8 cellular contexts compared by ENCODE assay signal in genomic region chr15:44066211-44066827, GRCh38.
DNase-seq lines count a peak whose midpoint lies in the region; ATAC-seq and TF ChIP-seq lines count a peak whose summit lies in the region.

No MANE protein-coding gene starts in this region.

- TF ChIP-seq RAD21 in neural cell (conservative IDR thresholded peaks at IDR 0.05): no peak

- no peak overlapping the region for H2AFZ ChIP-seq in neural cell (ENCODE audit: low read depth, low read length)

- no peaks in the 10 kb centered on the region for H3F3A ChIP-seq in neural cell (ENCODE audit: insufficient read depth, low read length, poor library complexity, severe bottlenecking)

- H4K20me1 ChIP-seq in neural cell (ENCODE audit: insufficient read depth): no peaks in the 10 kb centered on the region

- no peaks in the 10 kb centered on the region for H3K9me3 ChIP-seq in CD4-positive, alpha-beta T cell (ENCODE audit: control insufficient read depth, low read length)
- no peaks in the 10 kb centered on the region for H3K9me3 ChIP-seq in NT2/D1 (ENCODE audit: insufficient read depth, low read length)
- no peaks in the 10 kb centered on the region for H3K9me3 ChIP-seq in neural cell (ENCODE audit: low read length)
- no peaks in the 10 kb centered on the region for H3K9me3 ChIP-seq in thoracic aorta

- no peak overlapping the region for H3K4me3 Mint-ChIP-seq in CD4-positive, alpha-beta T cell
- H3K4me3 Mint-ChIP-seq in activated CD8-positive, alpha-beta memory T cell treated with anti-CD3 and anti-CD28 coated beads, Interleukin-2, amount 10 ng/mL, durations not matched to agents 7 days and 5 days: no peak overlapping the region

- no peak for TF ChIP-seq POLR2A in erythroblast (IDR thresholded peaks at IDR 0.05; ENCODE audit: low read length)

- no peak overlapping the region for H3K4me2 ChIP-seq in neural cell (ENCODE audit: low read length)

- no peak for TF ChIP-seq EP300 in neural cell (conservative IDR thresholded peaks at IDR 0.05; ENCODE audit: poor library complexity, severe bottlenecking)

- no peaks in the 10 kb centered on the region for H3K4me1 ChIP-seq in NT2/D1 (ENCODE audit: insufficient read depth, insufficient read length)
- no peaks in the 10 kb centered on the region for H3K4me1 ChIP-seq in thoracic aorta (ENCODE audit: control insufficient read depth in 1 of 2, low read depth in 2 of 2)

- H3K9me3 Mint-ChIP-seq in CD4-positive, alpha-beta T cell: no peaks in the 10 kb centered on the region
- H3K9me3 Mint-ChIP-seq in activated CD8-positive, alpha-beta memory T cell treated with anti-CD3 and anti-CD28 coated beads, Interleukin-2, amount 10 ng/mL, durations not matched to agents 7 days and 5 days (ENCODE audit: low read depth): no peaks in the 10 kb centered on the region

- no peak overlapping the region for H3K9ac ChIP-seq in NT2/D1 (ENCODE audit: insufficient read length, low read depth)
- H3K9ac ChIP-seq in neural cell (ENCODE audit: low read length): no peak overlapping the region

- CTCF ChIA-PET in CD4-positive, alpha-beta T cell (lab: Charles Lee): interaction anchor here (0.9 kb wide), 1 partner anchor 162 kb away, joined by 3 read pairs; no protein-coding TSS in a partner anchor
- CTCF ChIA-PET in activated CD8-positive, alpha-beta memory T cell treated with anti-CD3 and anti-CD28 coated beads, Interleukin-2, amount 10 ng/mL, durations not matched to agents 7 days and 5 days (lab: Charles Lee): interaction anchor here (0.7 to 3.6 kb wide), 14 partner anchors 8 to 433 kb away, joined by 3 to 37 read pairs (median 4); no protein-coding TSS in a partner anchor

- no peaks in the 10 kb centered on the region for H3K36me3 Mint-ChIP-seq in CD4-positive, alpha-beta T cell (ENCODE audit: low read depth)
- H3K36me3 Mint-ChIP-seq in activated CD8-positive, alpha-beta memory T cell treated with anti-CD3 and anti-CD28 coated beads, Interleukin-2, amount 10 ng/mL, durations not matched to agents 7 days and 5 days: no peaks in the 10 kb centered on the region

- no peaks in the 10 kb centered on the region for H3K4me1 Mint-ChIP-seq in CD4-positive, alpha-beta T cell (ENCODE audit: low read depth)
- H3K4me1 Mint-ChIP-seq in activated CD8-positive, alpha-beta memory T cell treated with anti-CD3 and anti-CD28 coated beads, Interleukin-2, amount 10 ng/mL, durations not matched to agents 7 days and 5 days: peaks cover 4% of the 10 kb centered on the region

- peak; percentile 66 for TF ChIP-seq CTCF in CD4-positive, alpha-beta T cell (IDR thresholded peaks at IDR 0.05)
- peak; percentile 30 for TF ChIP-seq CTCF in neural cell (IDR thresholded peaks at IDR 0.05; ENCODE audit: poor library complexity, severe bottlenecking)
- TF ChIP-seq CTCF in thoracic aorta (IDR thresholded peaks at IDR 0.05): peak; percentile 61

- H3K27me3 Mint-ChIP-seq in CD4-positive, alpha-beta T cell: peaks cover 21% of the 10 kb centered on the region
- peaks cover 29% of the 10 kb centered on the region for H3K27me3 Mint-ChIP-seq in activated CD8-positive, alpha-beta memory T cell treated with anti-CD3 and anti-CD28 coated beads, Interleukin-2, amount 10 ng/mL, durations not matched to agents 7 days and 5 days

- intact Hi-C loops in CD4-positive, alpha-beta T cell (cut with DNase I, micrococcal nuclease): loop anchor here in 1 of 2 experiments (10.0 kb wide), 1 partner anchor 162 kb away; no protein-coding TSS in a partner anchor

- no peaks in the 10 kb centered on the region for H3K9me2 ChIP-seq in neural cell (ENCODE audit: insufficient read depth, low read length)

- H3K36me3 ChIP-seq in NT2/D1 (ENCODE audit: insufficient read depth, insufficient read length, low read length): no peaks in the 10 kb centered on the region
- peaks cover 5% of the 10 kb centered on the region for H3K36me3 ChIP-seq in neural cell (ENCODE audit: insufficient read depth, low read length)
- H3K36me3 ChIP-seq in thoracic aorta: no peaks in the 10 kb centered on the region

- ATAC-seq in CD4-positive, alpha-beta T cell (ENCODE audit: poor library complexity): no peak
- ATAC-seq in activated CD8-positive, alpha-beta memory T cell treated with anti-CD3 and anti-CD28 coated beads, Interleukin-2, amount 10 ng/mL, durations not matched to agents 7 days and 5 days: peak; percentile 67
- ATAC-seq in thoracic aorta (ENCODE audit: insufficient number of reproducible peaks, low FRiP score, low read depth): no peak
- ATAC-seq in GM19351 (IDR thresholded peaks at IDR 0.05; ENCODE audit: unreplicated experiment): no peak

- H3K27ac Mint-ChIP-seq in CD4-positive, alpha-beta T cell: no peak overlapping the region
- no peak overlapping the region for H3K27ac Mint-ChIP-seq in activated CD8-positive, alpha-beta memory T cell treated with anti-CD3 and anti-CD28 coated beads, Interleukin-2, amount 10 ng/mL, durations not matched to agents 7 days and 5 days

- H3K27me3 ChIP-seq in CD4-positive, alpha-beta T cell (ENCODE audit: control insufficient read depth, insufficient read depth, low read length): no peaks in the 10 kb centered on the region
- H3K27me3 ChIP-seq in NT2/D1 (ENCODE audit: insufficient read depth, insufficient read length): no peaks in the 10 kb centered on the region
- no peaks in the 10 kb centered on the region for H3K27me3 ChIP-seq in neural cell (ENCODE audit: insufficient read depth, low read depth, low read length)
- H3K27me3 ChIP-seq in thoracic aorta (replicated peaks; ENCODE audit: insufficient read depth): no peaks in the 10 kb centered on the region

- POLR2A ChIA-PET in CD4-positive, alpha-beta T cell (lab: Charles Lee): no interaction called here

- no peak overlapping the region for H3K27ac ChIP-seq in CD4-positive, alpha-beta T cell (ENCODE audit: low read depth, low read length)
- H3K27ac ChIP-seq in neural cell (ENCODE audit: low read length): no peak overlapping the region
- H3K27ac ChIP-seq in thoracic aorta: no peak overlapping the region

- H3K79me2 ChIP-seq in neural cell (replicated peaks; ENCODE audit: insufficient read depth, low read length): no peaks in the 10 kb centered on the region

- DNase-seq in CD4-positive, alpha-beta T cell: peak; percentile 2 to 44 (median 20)
- DNase-seq in HPDE6-E6E7 (ENCODE audit: extremely low spot score) (peak; percentile 21), NT2/D1 (ENCODE audit: low read depth, low spot score) (peak; percentile 57), erythroblast (lab: John Stamatoyannopoulos, UW) (peak; percentile 71 to 86), thoracic aorta (ENCODE audit: low spot score) (no peak)
- DNase-seq in activated CD8-positive, alpha-beta memory T cell treated with anti-CD3 and anti-CD28 coated beads, Interleukin-2, amount 10 ng/mL, durations not matched to agents 7 days and 5 days: peak; percentile 74

- H3K4me3 ChIP-seq in NT2/D1 (ENCODE audit: insufficient read length, low read depth) (no peak overlapping the region), neural cell (ENCODE audit: low read length) (no peak overlapping the region), thoracic aorta (no peak overlapping the region)

TF ChIP-seq in neural cell, 6 proteins besides CTCF, POLR2A, EP300 and RAD21:
- TF ChIP-seq TAF1 (IDR thresholded peaks at IDR 0.05; ENCODE audit: low read depth): no peak
- no peak for TF ChIP-seq EZH2 (IDR thresholded peaks at IDR 0.05; ENCODE audit: borderline replicate concordance, insufficient read depth, low read length, poor library complexity, severe bottlenecking)
- no peak for TF ChIP-seq POLR2AphosphoS5 (IDR thresholded peaks at IDR 0.05)
- TF ChIP-seq SMC3 (conservative IDR thresholded peaks at IDR 0.05; ENCODE audit: poor library complexity): no peak
- no peak for TF ChIP-seq MXI1 (conservative IDR thresholded peaks at IDR 0.05; ENCODE audit: poor library complexity, severe bottlenecking)
- no peak for TF ChIP-seq REST (IDR thresholded peaks at IDR 0.05; ENCODE audit: borderline replicate concordance)
